ENCODE assay signal across 13 cellular contexts in the genomic region with DNA sequence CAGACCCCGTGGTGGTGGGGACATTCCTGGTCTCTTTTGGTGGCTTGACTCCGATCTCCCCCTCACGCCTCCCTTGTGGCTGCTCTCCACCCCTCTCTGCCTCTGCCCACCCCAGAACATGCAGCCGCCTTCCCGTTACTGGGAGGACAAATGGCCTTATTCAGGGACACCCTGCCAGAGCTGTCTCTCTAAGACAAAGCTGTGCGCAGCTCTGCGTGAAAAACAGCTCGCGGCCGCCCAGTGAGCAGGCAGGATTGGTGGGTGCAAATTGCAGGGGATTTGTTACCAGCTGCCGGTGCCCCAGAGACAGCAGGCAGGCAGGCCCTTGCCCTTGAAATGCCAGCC.
DNase-seq lines count a peak whose midpoint lies in the region; ATAC-seq and TF ChIP-seq lines count a peak whose summit lies in the region.
"Had no signal": no experiment of that assay in that cellular context is flagged by ENCODE, and none has a peak within 500 bp of the region (broad histone marks: within the 10 kb centered on the region; RNA-seq: fewer than 3 reads in every experiment).

No MANE protein-coding gene starts in this region.

- POLR2A ChIA-PET in CD4-positive, alpha-beta T cell (lab: Charles Lee) = no interaction called here

- H3K36me3 ChIP-seq in neural cell (ENCODE audit: insufficient read depth, low read length) = no peaks in the 10 kb centered on the region

- no peak overlapping the region for H3K4me2 ChIP-seq in neural cell (ENCODE audit: low read length)

- peak overlapping the region; percentile 21 for H3K9ac ChIP-seq in neural cell (ENCODE audit: low read length)

- intact Hi-C loops in CD4-positive, alpha-beta T cell (cut with DNase I, micrococcal nuclease) = no loop called here

- H2AFZ ChIP-seq in neural cell (ENCODE audit: low read depth, low read length) = no peak overlapping the region

- H3F3A ChIP-seq in neural cell (ENCODE audit: insufficient read depth, low read length, poor library complexity, severe bottlenecking) = peaks cover 5% of the 10 kb centered on the region

- ATAC-seq in SK-N-SH treated with all-trans-retinoic acid at 6 μM for 48 hours (peak; percentile 11), GM19324 (IDR thresholded peaks at IDR 0.05; ENCODE audit: low FRiP score, unreplicated experiment) (no peak)
- no peak for ATAC-seq in CD4-positive, alpha-beta T cell (ENCODE audit: poor library complexity)
- ATAC-seq: stimulated activated naive CD8-positive, alpha-beta T cell treated with anti-CD3 and anti-CD28 coated beads, Interleukin-15, amount 100 ng/mL, for 72 hours had no signal

- DNase-seq in globus pallidus (ENCODE audit: low spot score) = peak; percentile 75
- DNase-seq in COLO829 (ENCODE audit: low spot score) = no peak
- DNase-seq in CD4-positive, alpha-beta T cell = no peak
- no peak for DNase-seq in dedifferentiated amniotic fluid mesenchymal stem cell (ENCODE audit: extremely low spot score)
- DNase-seq: activated CD8-positive, alpha-beta memory T cell treated with anti-CD3 and anti-CD28 coated beads, Interleukin-2, amount 50 U/mL, for 48 hours; COR-L47; HCEC 1CT; NCI-H2171 treated with DMSO at 0.1 percent for 48 hours; stimulated activated naive CD8-positive, alpha-beta T cell treated with anti-CD3 and anti-CD28 coated beads, Interleukin-15, amount 100 ng/mL, for 72 hours had no signal

- H3K36me3 Mint-ChIP-seq in CD4-positive, alpha-beta T cell (ENCODE audit: low read depth) = peaks cover 19% of the 10 kb centered on the region

- no peaks in the 10 kb centered on the region for H3K9me3 Mint-ChIP-seq in CD4-positive, alpha-beta T cell
- H3K9me3 Mint-ChIP-seq: stimulated activated naive CD8-positive, alpha-beta T cell treated with anti-CD3 and anti-CD28 coated beads, Interleukin-15, amount 100 ng/mL, for 72 hours had no signal

- no peak for TF ChIP-seq RAD21 in neural cell (conservative IDR thresholded peaks at IDR 0.05)

- H3K4me3 Mint-ChIP-seq in CD4-positive, alpha-beta T cell = no peak overlapping the region
- H3K4me3 Mint-ChIP-seq: stimulated activated naive CD8-positive, alpha-beta T cell treated with anti-CD3 and anti-CD28 coated beads, Interleukin-15, amount 100 ng/mL, for 72 hours had no signal

- H3K4me3 ChIP-seq in neural cell (ENCODE audit: low read length) = no peak overlapping the region

- H3K27ac Mint-ChIP-seq in CD4-positive, alpha-beta T cell = no peak overlapping the region

- H3K27me3 Mint-ChIP-seq in CD4-positive, alpha-beta T cell = no peaks in the 10 kb centered on the region
- H3K27me3 Mint-ChIP-seq: stimulated activated naive CD8-positive, alpha-beta T cell treated with anti-CD3 and anti-CD28 coated beads, Interleukin-15, amount 100 ng/mL, for 72 hours had no signal

- TF ChIP-seq EP300 in neural cell (conservative IDR thresholded peaks at IDR 0.05; ENCODE audit: poor library complexity, severe bottlenecking) = no peak

- CTCF ChIA-PET in CD4-positive, alpha-beta T cell (lab: Charles Lee) = no interaction called here

- no peaks in the 10 kb centered on the region for H3K9me2 ChIP-seq in neural cell (ENCODE audit: insufficient read depth, low read length)

- peaks cover 12% of the 10 kb centered on the region for H3K79me2 ChIP-seq in neural cell (replicated peaks; ENCODE audit: insufficient read depth, low read length)

- no peaks in the 10 kb centered on the region for H4K20me1 ChIP-seq in neural cell (ENCODE audit: insufficient read depth)

- H3K27ac ChIP-seq in neural cell (ENCODE audit: low read length) = peak overlapping the region; percentile 98
- peak overlapping the region; percentile 67 for H3K27ac ChIP-seq in temporal lobe (ENCODE audit: low read depth, low read length)
- no peak overlapping the region for H3K27ac ChIP-seq in CD4-positive, alpha-beta T cell (ENCODE audit: low read depth, low read length)

- no peak for TF ChIP-seq CTCF in neural cell (IDR thresholded peaks at IDR 0.05; ENCODE audit: poor library complexity, severe bottlenecking)
- no peak for TF ChIP-seq CTCF in CD4-positive, alpha-beta T cell (IDR thresholded peaks at IDR 0.05)

- H3K9me3 ChIP-seq in neural cell (ENCODE audit: low read length) = no peaks in the 10 kb centered on the region
- H3K9me3 ChIP-seq in CD4-positive, alpha-beta T cell (ENCODE audit: control insufficient read depth, low read length) = no peaks in the 10 kb centered on the region

- H3K4me1 Mint-ChIP-seq in CD4-positive, alpha-beta T cell (ENCODE audit: low read depth) = no peaks in the 10 kb centered on the region
- H3K4me1 Mint-ChIP-seq: stimulated activated naive CD8-positive, alpha-beta T cell treated with anti-CD3 and anti-CD28 coated beads, Interleukin-15, amount 100 ng/mL, for 72 hours had no signal

- no peaks in the 10 kb centered on the region for H3K27me3 ChIP-seq in neural cell (ENCODE audit: insufficient read depth, low read depth, low read length)
- no peaks in the 10 kb centered on the region for H3K27me3 ChIP-seq in CD4-positive, alpha-beta T cell (ENCODE audit: control insufficient read depth, insufficient read depth, low read length)

TF ChIP-seq in SK-N-SH treated with all-trans-retinoic acid at 6 μM for 48 hours, 23 proteins besides CTCF, POLR2A, EP300 and RAD21 (continues in another document):
- TF ChIP-seq, protein P1, sequence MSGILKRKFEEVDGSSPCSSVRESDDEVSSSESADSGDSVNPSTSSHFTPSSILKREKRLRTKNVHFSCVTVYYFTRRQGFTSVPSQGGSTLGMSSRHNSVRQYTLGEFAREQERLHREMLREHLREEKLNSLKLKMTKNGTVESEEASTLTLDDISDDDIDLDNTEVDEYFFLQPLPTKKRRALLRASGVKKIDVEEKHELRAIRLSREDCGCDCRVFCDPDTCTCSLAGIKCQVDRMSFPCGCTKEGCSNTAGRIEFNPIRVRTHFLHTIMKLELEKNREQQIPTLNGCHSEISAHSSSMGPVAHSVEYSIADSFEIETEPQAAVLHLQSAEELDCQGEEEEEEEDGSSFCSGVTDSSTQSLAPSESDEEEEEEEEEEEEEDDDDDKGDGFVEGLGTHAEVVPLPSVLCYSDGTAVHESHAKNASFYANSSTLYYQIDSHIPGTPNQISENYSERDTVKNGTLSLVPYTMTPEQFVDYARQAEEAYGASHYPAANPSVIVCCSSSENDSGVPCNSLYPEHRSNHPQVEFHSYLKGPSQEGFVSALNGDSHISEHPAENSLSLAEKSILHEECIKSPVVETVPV (CRISPR knock-in tag; IDR thresholded peaks at IDR 0.05) = 0 out of 2 replicates have a peak, but pooled peaks have one; percentile 23
- TF ChIP-seq ZFP30 (CRISPR knock-in tag; IDR thresholded peaks at IDR 0.05) = no peak
- 0 out of 2 replicates have a peak, but pooled peaks have one; percentile 39 for TF ChIP-seq ESRRG (CRISPR knock-in tag; IDR thresholded peaks at IDR 0.05)
- no peak for TF ChIP-seq ZNF70 (CRISPR knock-in tag; IDR thresholded peaks at IDR 0.05)
- no peak for TF ChIP-seq RARB (CRISPR knock-in tag; IDR thresholded peaks at IDR 0.05)
- TF ChIP-seq ZFP3 (CRISPR knock-in tag; IDR thresholded peaks at IDR 0.05) = no peak
- TF ChIP-seq ZNF565 (CRISPR knock-in tag; conservative IDR thresholded peaks at IDR 0.05; ENCODE audit: low read depth) = 0 out of 2 replicates have a peak, but pooled peaks have one; percentile 13

TF ChIP-seq in neural cell, 6 proteins besides CTCF, POLR2A, EP300 and RAD21:
- TF ChIP-seq REST (IDR thresholded peaks at IDR 0.05; ENCODE audit: borderline replicate concordance) (no peak), POLR2AphosphoS5 (IDR thresholded peaks at IDR 0.05) (no peak), MXI1 (conservative IDR thresholded peaks at IDR 0.05; ENCODE audit: poor library complexity, severe bottlenecking) (no peak), TAF1 (IDR thresholded peaks at IDR 0.05; ENCODE audit: low read depth) (no peak), SMC3 (conservative IDR thresholded peaks at IDR 0.05; ENCODE audit: poor library complexity) (no peak)
